In genomic region chr3:174023445-174023844, GRCh38 we compare ENCODE assay signal across 21 cellular contexts.
DNase-seq lines count a peak whose midpoint lies in the region; ATAC-seq, FAIRE-seq and TF ChIP-seq lines count a peak whose summit lies in the region.
"Had no signal": no experiment of that assay in that cellular context is flagged by ENCODE, and none has a peak within 500 bp of the region (broad histone marks: within the 10 kb centered on the region; RNA-seq: fewer than 3 reads in every experiment).

No MANE protein-coding gene starts in this region.

- H3K9ac ChIP-seq in astrocyte (ENCODE audit: low read length) (no peak overlapping the region), SK-N-SH (no peak overlapping the region)
- H3K9ac ChIP-seq: neural progenitor cell had no signal

- TF ChIP-seq EP300 in SK-N-SH (IDR thresholded peaks at IDR 0.05; ENCODE audit: borderline replicate concordance in 1 of 2, low read depth in 1 of 2, low read length in 1 of 2), result no peak

- H3K9me3 ChIP-seq in astrocyte (ENCODE audit: insufficient read depth, low read depth, low read length) (no peaks in the 10 kb centered on the region), upper lobe of right lung (no peaks in the 10 kb centered on the region), SK-N-SH (no peaks in the 10 kb centered on the region)
- H3K9me3 ChIP-seq: A549 had no signal

- WGBS in SK-N-SH (ENCODE audit: low lambda C conversion rate), result 91% methylated on average over 3 of the region's 3 CpGs

- intact Hi-C loops in upper lobe of right lung (cut with DNase I), result no loop called here

- H3K36me3 Mint-ChIP-seq in astrocyte (ENCODE audit: low read depth, unreplicated experiment) (no peaks in the 10 kb centered on the region), nephron (ENCODE audit: low read depth) (peaks cover 7% of the 10 kb centered on the region)
- H3K36me3 Mint-ChIP-seq: memory B cell, neural progenitor cell had no signal

- DNase-seq in NCI-H510A treated with DMSO at 0.1 percent for 48 hours (lab: John Stamatoyannopoulos, UW) (peak; percentile 5), NCI-H510A (lab: John Stamatoyannopoulos, UW) (no peak), NCI-H2107 (lab: John Stamatoyannopoulos, UW) (peak; percentile 40), astrocyte (ENCODE audit: low read depth) (peak; percentile 53), upper lobe of right lung (no peak), SK-N-SH (no peak)
- DNase-seq: activated CD4-positive, CD25-positive, alpha-beta regulatory T cell treated with anti-CD3 and anti-CD28 coated beads, Interleukin-2, amount 50 U/mL, for 72 hours; activated CD8-positive, alpha-beta memory T cell treated with anti-CD3 and anti-CD28 coated beads, Interleukin-2, amount 50 U/mL, for 48 hours; activated naive CD4-positive, alpha-beta T cell treated with anti-CD3 and anti-CD28 coated beads, Interleukin-2, amount 50 U/mL, for 16 hours; CD8-positive, alpha-beta memory T cell; effector memory CD8-positive, alpha-beta T cell; GF-D8; T-helper 2 cell had no signal

- TF ChIP-seq RAD21 in SK-N-SH (IDR thresholded peaks at IDR 0.05; ENCODE audit: low read length), result no peak

- no peaks in the 10 kb centered on the region for H3K9me2 ChIP-seq in SK-N-SH

- CTCF ChIA-PET in SK-N-SH (lab: Yijun Ruan, JAX), result interaction anchor here (0.9 to 1.5 kb wide), 2 partner anchors 11 to 15 kb away, joined by 3 read pairs; no protein-coding TSS in a partner anchor

- H3K9me3 Mint-ChIP-seq in astrocyte (ENCODE audit: unreplicated experiment) (peaks cover 1% of the 10 kb centered on the region), nephron (peaks cover 13% of the 10 kb centered on the region)

- POLR2A ChIA-PET in SK-N-SH (lab: Yijun Ruan, JAX), result no interaction called here

- H3K27ac ChIP-seq in astrocyte (ENCODE audit: low read depth, low read length) (no peak overlapping the region), upper lobe of right lung (no peak overlapping the region), SK-N-SH (ENCODE audit: low read depth in 2 of 2, low read length in 1 of 2) (no peak overlapping the region)
- H3K27ac ChIP-seq: A549, gastroesophageal sphincter, neural progenitor cell, right atrium auricular region, RWPE1 had no signal

- ATAC-seq in GM21619 (IDR thresholded peaks at IDR 0.05; ENCODE audit: unreplicated experiment) (no peak), upper lobe of right lung (no peak)
- ATAC-seq: A549; effector memory CD8-positive, alpha-beta T cell; gastroesophageal sphincter had no signal

- H3K27me3 ChIP-seq in astrocyte (ENCODE audit: insufficient read depth, low read length), result no peaks in the 10 kb centered on the region
- no peaks in the 10 kb centered on the region for H3K27me3 ChIP-seq in upper lobe of right lung
- H3K27me3 ChIP-seq in SK-N-SH (ENCODE audit: insufficient read depth), result no peaks in the 10 kb centered on the region
- H3K27me3 ChIP-seq: gastroesophageal sphincter, neural progenitor cell, right atrium auricular region had no signal

- FAIRE-seq in astrocyte (lab: Jason Lieb, UNC), result no peak
- FAIRE-seq: A549 had no signal

- H3K36me3 ChIP-seq in astrocyte (ENCODE audit: insufficient read depth, low read length), result no peaks in the 10 kb centered on the region
- H3K36me3 ChIP-seq in upper lobe of right lung, result no peaks in the 10 kb centered on the region
- no peaks in the 10 kb centered on the region for H3K36me3 ChIP-seq in SK-N-SH (replicated peaks in 1 of 2; ENCODE audit: control insufficient read depth in 1 of 2, insufficient read depth in 2 of 2, low read length in 1 of 2)
- H3K36me3 ChIP-seq: gastroesophageal sphincter, neural progenitor cell, right atrium auricular region had no signal

- no peaks in the 10 kb centered on the region for H3F3A ChIP-seq in SK-N-SH (replicated peaks; ENCODE audit: insufficient read depth)

- H3K4me1 Mint-ChIP-seq in astrocyte (ENCODE audit: low read depth, unreplicated experiment) (no peaks in the 10 kb centered on the region), nephron (peaks cover 8% of the 10 kb centered on the region)
- H3K4me1 Mint-ChIP-seq: CD8-positive, alpha-beta memory T cell; memory B cell had no signal

- H3K4me3 ChIP-seq in astrocyte (ENCODE audit: insufficient read depth, low read depth, low read length), result no peak overlapping the region
- H3K4me3 ChIP-seq in upper lobe of right lung, result no peak overlapping the region
- no peak overlapping the region for H3K4me3 ChIP-seq in SK-N-SH (ENCODE audit: low read depth in 2 of 2, low read length in 1 of 2)
- H3K4me3 ChIP-seq: A549, gastroesophageal sphincter, neural progenitor cell, right atrium auricular region had no signal

- H3K4me1 ChIP-seq in astrocyte (ENCODE audit: insufficient read depth, low read length) (no peaks in the 10 kb centered on the region), upper lobe of right lung (no peaks in the 10 kb centered on the region), SK-N-SH (ENCODE audit: control insufficient read depth in 1 of 2, insufficient read depth in 2 of 2, low read depth in 1 of 2, low read length in 1 of 2) (no peaks in the 10 kb centered on the region)
- H3K4me1 ChIP-seq: A549, gastroesophageal sphincter, neural progenitor cell, right atrium auricular region had no signal

- H3K27ac Mint-ChIP-seq in astrocyte (ENCODE audit: unreplicated experiment), result no peak overlapping the region
- H3K27ac Mint-ChIP-seq in nephron, result peak overlapping the region in 2 of 3 experiments; percentile 33 to 38
- H3K27ac Mint-ChIP-seq: CD8-positive, alpha-beta memory T cell; effector memory CD8-positive, alpha-beta T cell; memory B cell; neural progenitor cell had no signal

- TF ChIP-seq CTCF in astrocyte (IDR thresholded peaks at IDR 0.05; ENCODE audit: insufficient read depth, low read depth, low read length), result no peak
- no peak for TF ChIP-seq CTCF in nephron (IDR thresholded peaks at IDR 0.05; ENCODE audit: unreplicated experiment in 3 of 3)
- TF ChIP-seq CTCF in upper lobe of right lung (IDR thresholded peaks at IDR 0.05), result no peak
- no peak for TF ChIP-seq CTCF in SK-N-SH (IDR thresholded peaks at IDR 0.05)

- H2AFZ ChIP-seq in astrocyte (ENCODE audit: low read depth, low read length), result no peak overlapping the region
- no peak overlapping the region for H2AFZ ChIP-seq in SK-N-SH (ENCODE audit: low read depth)
- H2AFZ ChIP-seq: neural progenitor cell had no signal

- H3K79me2 ChIP-seq in astrocyte (ENCODE audit: insufficient read depth, low read length), result no peaks in the 10 kb centered on the region
- no peaks in the 10 kb centered on the region for H3K79me2 ChIP-seq in SK-N-SH (ENCODE audit: insufficient read depth)

- H3K4me2 ChIP-seq in astrocyte (ENCODE audit: low read length), result no peak overlapping the region
- no peak overlapping the region for H3K4me2 ChIP-seq in SK-N-SH
- H3K4me2 ChIP-seq: A549, neural progenitor cell had no signal

- H3K27me3 Mint-ChIP-seq in astrocyte (ENCODE audit: low read depth, unreplicated experiment) (no peaks in the 10 kb centered on the region), nephron (ENCODE audit: low read depth) (no peaks in the 10 kb centered on the region)
- H3K27me3 Mint-ChIP-seq: CD8-positive, alpha-beta memory T cell; effector memory CD8-positive, alpha-beta T cell; memory B cell had no signal

- no peak overlapping the region for H3K4me3 Mint-ChIP-seq in astrocyte (ENCODE audit: unreplicated experiment)
- H3K4me3 Mint-ChIP-seq in nephron, result no peak overlapping the region
- H3K4me3 Mint-ChIP-seq: CD8-positive, alpha-beta memory T cell; effector memory CD8-positive, alpha-beta T cell; memory B cell; neural progenitor cell had no signal

- no peaks in the 10 kb centered on the region for H4K20me1 ChIP-seq in astrocyte (ENCODE audit: insufficient read depth, low read length)
- no peaks in the 10 kb centered on the region for H4K20me1 ChIP-seq in SK-N-SH (ENCODE audit: insufficient read depth)

TF ChIP-seq in SK-N-SH, 30 proteins besides CTCF, POLR2A, EP300 and RAD21:
- no peak for TF ChIP-seq TEAD4 (IDR thresholded peaks at IDR 0.05; ENCODE audit: borderline replicate concordance, insufficient read depth)
- TF ChIP-seq FOXJ3 (CRISPR knock-in tag; IDR thresholded peaks at IDR 0.05), result no peak
- no peak for TF ChIP-seq MEF2A (IDR thresholded peaks at IDR 0.05; ENCODE audit: borderline replicate concordance, low read depth)
- TF ChIP-seq EZH2phosphoT487 (IDR thresholded peaks at IDR 0.05; ENCODE audit: borderline replicate concordance, low read depth), result no peak
- TF ChIP-seq NRF1 (IDR thresholded peaks at IDR 0.05; ENCODE audit: low read depth, low read length), result no peak
- no peak for TF ChIP-seq USF1 (IDR thresholded peaks at IDR 0.05; ENCODE audit: borderline replicate concordance, low read depth)
- no peak for TF ChIP-seq PBX3 (IDR thresholded peaks at IDR 0.05)
- no peak for TF ChIP-seq POLR2AphosphoS5 (IDR thresholded peaks at IDR 0.05; ENCODE audit: low read depth, low read length)
- no peak for TF ChIP-seq TAF1 (IDR thresholded peaks at IDR 0.05; ENCODE audit: borderline replicate concordance, low read depth, low read length)
- no peak for TF ChIP-seq YY1 (IDR thresholded peaks at IDR 0.05; ENCODE audit: low read depth)
- no peak for TF ChIP-seq RFX5 (IDR thresholded peaks at IDR 0.05; ENCODE audit: low read length)

Comparison
In these comparisons a context has a peak if more than half of its experiments do, and no peak if none do; other contexts are left out.
1. DNase-seq: peak in NCI-H510A treated with DMSO at 0.1 percent for 48 hours (single experiment), NCI-H2107 (single experiment) and astrocyte (single experiment); none in NCI-H510A (single experiment), upper lobe of right lung (single experiment) and SK-N-SH (single experiment).